ENCODE assay signal across 11 cellular contexts in the genomic region with DNA sequence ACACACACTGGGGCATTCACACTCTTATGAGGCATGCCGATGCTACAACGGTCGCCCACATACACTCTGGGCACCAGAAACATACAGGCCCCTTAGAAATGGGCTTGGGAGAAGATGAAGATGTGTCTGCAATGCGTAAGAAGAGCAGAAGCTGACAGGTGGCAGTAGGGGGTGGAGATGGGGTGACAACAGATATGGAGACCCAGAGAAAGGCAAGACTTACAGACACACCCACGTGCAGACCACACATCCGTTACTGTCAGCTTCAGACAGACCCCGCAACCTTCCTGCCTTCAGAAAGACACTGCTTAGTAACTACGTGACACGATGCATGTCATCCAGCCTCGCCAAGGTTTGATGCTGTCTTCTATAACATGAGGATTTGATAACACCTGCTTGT.
A peak's percentile ranks its signal among the peaks of the same experiment; 100 is the strongest.
DNase-seq lines count a peak whose midpoint lies in the region; ATAC-seq and TF ChIP-seq lines count a peak whose summit lies in the region.
"Had no signal": no experiment of that assay in that cellular context is flagged by ENCODE, and none has a peak within 500 bp of the region (broad histone marks: within the 10 kb centered on the region; RNA-seq: fewer than 3 reads in every experiment).

No MANE protein-coding gene starts in this region.

- peak overlapping the region; percentile 80 to 93 (median 89) for H3K27ac ChIP-seq in Peyer's patch
- H3K27ac ChIP-seq in tibial nerve, result peak overlapping the region in 2 of 4 donors; percentile 41 to 93

- H3K4me1 ChIP-seq in Peyer's patch, result peaks cover 18 to 62% (median 58%) of the 10 kb centered on the region in 4 donors
- H3K4me1 ChIP-seq in mucosa of descending colon (ENCODE audit: low read depth), result peaks cover 41% of the 10 kb centered on the region
- H3K4me1 ChIP-seq in tibial nerve, result peaks cover 0 to 61% (median 35%) of the 10 kb centered on the region in 4 donors
- H3K4me1 ChIP-seq: sigmoid colon had no signal

- H3K4me3 Mint-ChIP-seq in stimulated activated effector memory CD8-positive, alpha-beta T cell treated with anti-CD3 and anti-CD28 coated beads, Interleukin-12 subunit alpha, Interleukin-12 subunit beta, amount 100 ng/mL, for 72 hours, result peak overlapping the region; percentile 53

- 69 to 75% methylated on average over 10 of the region's 10 CpGs for WGBS in tibial nerve, 2 donors

- H3K9me3 ChIP-seq in Peyer's patch, result no peaks in the 10 kb centered on the region
- no peaks in the 10 kb centered on the region for H3K9me3 ChIP-seq in mucosa of descending colon
- no peaks in the 10 kb centered on the region for H3K9me3 ChIP-seq in tibial nerve
- H3K9me3 ChIP-seq: sigmoid colon had no signal

- no peak for TF ChIP-seq CTCF in Peyer's patch (IDR thresholded peaks at IDR 0.05)
- TF ChIP-seq CTCF in mucosa of descending colon (IDR thresholded peaks at IDR 0.05), result no peak
- no peak for TF ChIP-seq CTCF in tibial nerve (IDR thresholded peaks at IDR 0.05)

- ATAC-seq in mucosa of descending colon, result peak; percentile 38
- ATAC-seq in stimulated activated effector memory CD8-positive, alpha-beta T cell treated with anti-CD3 and anti-CD28 coated beads, Interleukin-12 subunit alpha, Interleukin-12 subunit beta, amount 100 ng/mL, for 72 hours, result peak; percentile 85
- ATAC-seq in HG02759 (IDR thresholded peaks at IDR 0.05; ENCODE audit: unreplicated experiment), result no peak

- H3K36me3 ChIP-seq in Peyer's patch (no peaks in the 10 kb centered on the region), mucosa of descending colon (ENCODE audit: low read depth) (no peaks in the 10 kb centered on the region), tibial nerve (no peaks in the 10 kb centered on the region)
- H3K36me3 ChIP-seq: sigmoid colon had no signal

- H3K4me1 Mint-ChIP-seq in stimulated activated effector memory CD8-positive, alpha-beta T cell treated with anti-CD3 and anti-CD28 coated beads, Interleukin-12 subunit alpha, Interleukin-12 subunit beta, amount 100 ng/mL, for 72 hours, result peaks cover 83% of the 10 kb centered on the region

- H3K4me3 ChIP-seq in Peyer's patch (no peak overlapping the region), mucosa of descending colon (no peak overlapping the region), tibial nerve (no peak overlapping the region)
- H3K4me3 ChIP-seq: sigmoid colon had no signal

- H3K27ac Mint-ChIP-seq in stimulated activated effector memory CD8-positive, alpha-beta T cell treated with anti-CD3 and anti-CD28 coated beads, Interleukin-12 subunit alpha, Interleukin-12 subunit beta, amount 100 ng/mL, for 72 hours, result peak overlapping the region; percentile 92

- no peak for TF ChIP-seq EP300 in tibial nerve (IDR thresholded peaks at IDR 0.05)

- H3K9me3 Mint-ChIP-seq in stimulated activated effector memory CD8-positive, alpha-beta T cell treated with anti-CD3 and anti-CD28 coated beads, Interleukin-12 subunit alpha, Interleukin-12 subunit beta, amount 100 ng/mL, for 72 hours, result no peaks in the 10 kb centered on the region

- peak in 1 of 2 donors; percentile 50 for TF ChIP-seq POLR2A in Peyer's patch (IDR thresholded peaks at IDR 0.05)
- TF ChIP-seq POLR2A in tibial nerve (IDR thresholded peaks at IDR 0.05), result no peak

- intact Hi-C loops in mucosa of descending colon (cut with DNase I, micrococcal nuclease), result no loop called here

- DNase-seq in Peyer's patch, result peak; percentile 50 to 92 (median 87)
- DNase-seq in activated T-cell treated with anti-CD3 and anti-CD28 coated beads, Interleukin-2, amount 50 U/mL, for 48 hours, result peak; percentile 75 to 83
- DNase-seq in mucosa of descending colon, result no peak
- peak; percentile 48 to 74 for DNase-seq in stimulated activated effector memory CD8-positive, alpha-beta T cell treated with anti-CD3 and anti-CD28 coated beads, Interleukin-12 subunit alpha, Interleukin-12 subunit beta, amount 100 ng/mL, for 72 hours (ENCODE audit: low spot score in 2 of 2)
- no peak for DNase-seq in tibial nerve (ENCODE audit: low spot score in 2 of 2)
- DNase-seq in NOMO-1 treated with DMSO at 0.1 percent for 48 hours (lab: John Stamatoyannopoulos, UW; ENCODE audit: unreplicated experiment), result no peak
- DNase-seq in DMS 273 treated with DMSO at 0.1 percent for 48 hours (lab: John Stamatoyannopoulos, UW), result no peak
- DNase-seq: hippocampal formation, NCI-H1694 treated with DMSO at 0.1 percent for 48 hours, sigmoid colon had no signal

- H3K27me3 ChIP-seq in Peyer's patch, result no peaks in the 10 kb centered on the region
- H3K27me3 ChIP-seq in tibial nerve, result no peaks in the 10 kb centered on the region
- H3K27me3 ChIP-seq: sigmoid colon had no signal

- peaks cover 26% of the 10 kb centered on the region for H3K36me3 Mint-ChIP-seq in stimulated activated effector memory CD8-positive, alpha-beta T cell treated with anti-CD3 and anti-CD28 coated beads, Interleukin-12 subunit alpha, Interleukin-12 subunit beta, amount 100 ng/mL, for 72 hours

Comparison
In these comparisons a context has a peak if more than half of its experiments do, and no peak if none do; other contexts are left out.
1. DNase-seq: peak in Peyer's patch (3 of 3), activated T-cell treated with anti-CD3 and anti-CD28 coated beads, Interleukin-2, amount 50 U/mL, for 48 hours (2 of 2) and stimulated activated effector memory CD8-positive, alpha-beta T cell treated with anti-CD3 and anti-CD28 coated beads, Interleukin-12 subunit alpha, Interleukin-12 subunit beta, amount 100 ng/mL, for 72 hours (2 of 2); none in mucosa of descending colon (0 of 3), tibial nerve (0 of 2), NOMO-1 treated with DMSO at 0.1 percent for 48 hours (single experiment) and DMS 273 treated with DMSO at 0.1 percent for 48 hours (single experiment).